Comparison of ENCODE assay signal across 15 cellular contexts in the genomic region with DNA sequence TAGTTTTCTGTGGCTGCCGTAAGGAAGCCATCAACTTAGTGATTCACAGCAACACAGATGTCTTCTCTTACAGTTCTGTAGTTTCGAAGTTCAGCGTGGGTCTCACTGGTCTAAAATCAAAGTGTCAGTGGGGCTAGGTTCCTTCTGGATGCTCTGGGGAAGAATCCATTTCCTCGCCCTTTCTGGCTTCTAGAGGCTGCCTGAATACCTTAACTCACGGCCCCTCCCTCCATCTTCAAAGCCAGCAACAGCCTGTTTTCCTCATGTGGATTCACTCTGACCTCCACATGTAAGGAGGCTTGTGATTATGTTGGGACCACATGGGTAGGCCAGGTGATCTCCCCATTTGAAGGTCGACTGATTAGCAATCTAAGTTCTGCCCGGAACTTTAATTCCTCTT. TPM values are rescaled to one million over a fixed set of nuclear protein-coding genes. Genes with fewer than 3 reads are reported as not detected.
DNase-seq lines count a peak whose midpoint lies in the region; ATAC-seq and TF ChIP-seq lines count a peak whose summit lies in the region.
"Had no signal": no experiment of that assay in that cellular context is flagged by ENCODE, and none has a peak within 500 bp of the region (broad histone marks: within the 10 kb centered on the region; RNA-seq: fewer than 3 reads in every experiment).

No MANE protein-coding gene starts in this region.

- peak overlapping the region; percentile 90 to 100 (median 98) for H3K27ac Mint-ChIP-seq in naive thymus-derived CD8-positive, alpha-beta T cell

- DNase-seq in AG04450 (ENCODE audit: low read depth, low spot score) (no peak), IMR-90 (peak; percentile 40), right atrium auricular region (ENCODE audit: low spot score) (no peak), NCI-H2081 (lab: John Stamatoyannopoulos, UW) (no peak), AG08395 (ENCODE audit: low spot score) (no peak)
- peak in 1 of 10 donors; percentile 3 for DNase-seq in naive thymus-derived CD8-positive, alpha-beta T cell
- DNase-seq: glutamatergic neuron, mesenchymal stem cell, NCI-H1092, PC-9 had no signal

- ATAC-seq in IMR-90 (ENCODE audit: low read depth): no peak
- ATAC-seq in naive thymus-derived CD8-positive, alpha-beta T cell: no peak
- no peak for ATAC-seq in HG02884 (IDR thresholded peaks at IDR 0.05; ENCODE audit: unreplicated experiment)
- ATAC-seq: SK-N-SH treated with all-trans-retinoic acid at 6 μM for 48 hours had no signal

- no peak for TF ChIP-seq POLR2A in IMR-90 (IDR thresholded peaks at IDR 0.05; ENCODE audit: low read depth, low read length)

- no peak overlapping the region; the same call in 2 of the 3 replicates for H2BK15ac ChIP-seq in IMR-90 (ENCODE audit: low read depth, low read length)

- H3K36me3 Mint-ChIP-seq in naive thymus-derived CD8-positive, alpha-beta T cell: peaks cover 0 to 30% (median 11%) of the 10 kb centered on the region in 3 donors

- no peak overlapping the region; the same call in 1 of the 2 replicates for H4K91ac ChIP-seq in IMR-90 (ENCODE audit: insufficient read depth, low read depth, low read length)

- CTCF ChIA-PET in AG04450 (lab: Charles Lee) (no interaction called here), IMR-90 (lab: Yijun Ruan, JAX) (no interaction called here)

- H2BK120ac ChIP-seq in IMR-90 (ENCODE audit: low read depth, low read length): no peak overlapping the region

- H3K27me3 ChIP-seq in AG04450 (ENCODE audit: control insufficient read depth, insufficient read depth, low read length) (no peaks in the 10 kb centered on the region), IMR-90 (ENCODE audit: control insufficient read depth, insufficient read depth, low read length) (no peaks in the 10 kb centered on the region), right atrium auricular region (no peaks in the 10 kb centered on the region)
- H3K27me3 ChIP-seq: adrenal gland, vagina had no signal

- H3K4ac ChIP-seq in IMR-90 (ENCODE audit: low read depth, low read length): no peak overlapping the region

- WGBS in IMR-90 (ENCODE audit: extremely low coverage in 2 of 2, insufficient read length in 1 of 2), 2 experiments: no CpG with 5 or more reads among the region's 7 CpGs

- H2BK5ac ChIP-seq in IMR-90 (ENCODE audit: low read depth, low read length, poor library complexity, severe bottlenecking): no peak overlapping the region

- TF ChIP-seq CTCF in AG04450 (IDR thresholded peaks at IDR 0.05; ENCODE audit: low read depth, low read length) (no peak), IMR-90 (conservative IDR thresholded peaks at IDR 0.05; ENCODE audit: low read depth, low read length) (no peak), right atrium auricular region (IDR thresholded peaks at IDR 0.05) (no peak)

- no peaks in the 10 kb centered on the region for H3K27me3 Mint-ChIP-seq in naive thymus-derived CD8-positive, alpha-beta T cell

- no peak overlapping the region for H3K23ac ChIP-seq in IMR-90 (ENCODE audit: low read depth, low read length)

- no peak overlapping the region for H3K4me3 ChIP-seq in AG04450 (ENCODE audit: low read depth, low read length)
- no peak overlapping the region for H3K4me3 ChIP-seq in IMR-90 (ENCODE audit: insufficient read depth, low read depth, low read length)
- no peak overlapping the region for H3K4me3 ChIP-seq in right atrium auricular region
- H3K4me3 ChIP-seq: adrenal gland, PC-9, vagina had no signal

- H3K4me2 ChIP-seq in IMR-90 (ENCODE audit: low read depth, low read length): no peak overlapping the region
- H3K4me2 ChIP-seq: PC-9 had no signal

- H3K4me3 Mint-ChIP-seq in naive thymus-derived CD8-positive, alpha-beta T cell: peak overlapping the region in 9 of 10 donors; percentile 47 to 76 (median 57)

- H3K4me1 ChIP-seq in IMR-90 (ENCODE audit: control insufficient read depth, insufficient read depth, low read length) (peaks cover 15% of the 10 kb centered on the region), right atrium auricular region (peaks cover 0 to 23% of the 10 kb centered on the region in 2 donors)

- H3K14ac ChIP-seq in IMR-90 (replicated peaks; ENCODE audit: low read depth, low read length): no peak overlapping the region

- no peaks in the 10 kb centered on the region for H4K20me1 ChIP-seq in IMR-90 (ENCODE audit: insufficient read depth, low read length)

- no peaks in the 10 kb centered on the region for H3K9me3 Mint-ChIP-seq in naive thymus-derived CD8-positive, alpha-beta T cell

- H3K18ac ChIP-seq in IMR-90 (ENCODE audit: low read depth, low read length): no peak overlapping the region

- peak overlapping the region; percentile 25 for H2AFZ ChIP-seq in IMR-90 (replicated peaks; ENCODE audit: low read length, poor library complexity)
- H2AFZ ChIP-seq: PC-9 had no signal

- H3K79me1 ChIP-seq in IMR-90 (ENCODE audit: low read depth in 1 of 2, low read length in 2 of 2): no peaks in the 10 kb centered on the region

- H3K27ac ChIP-seq in AG04450 (ENCODE audit: low read depth, low read length): peak overlapping the region; percentile 31
- H3K27ac ChIP-seq in IMR-90 (ENCODE audit: insufficient read depth, low read length): no peak overlapping the region
- peak overlapping the region; percentile 34 for H3K27ac ChIP-seq in angular gyrus (ENCODE audit: low read depth, low read length)
- no peak overlapping the region for H3K27ac ChIP-seq in right atrium auricular region
- H3K27ac ChIP-seq: adrenal gland, PC-9, vagina had no signal

- H2AK9ac ChIP-seq in IMR-90 (replicated peaks; ENCODE audit: low read depth, low read length, poor library complexity): no peak overlapping the region

- peaks cover 15% of the 10 kb centered on the region for H3K9me1 ChIP-seq in IMR-90 (ENCODE audit: insufficient read depth, low read length)

- POLR2A ChIA-PET in AG04450 (lab: Yijun Ruan, JAX) (no interaction called here), IMR-90 (lab: Charles Lee; ENCODE audit: unreplicated experiment) (no interaction called here)
- POLR2A ChIA-PET in naive thymus-derived CD8-positive, alpha-beta T cell (lab: Charles Lee): no interaction called here

- H3K36me3 ChIP-seq in IMR-90 (ENCODE audit: control insufficient read depth, insufficient read depth, low read length) (no peaks in the 10 kb centered on the region), right atrium auricular region (no peaks in the 10 kb centered on the region)
- H3K36me3 ChIP-seq: adrenal gland, vagina had no signal

- TF ChIP-seq RAD21 in IMR-90 (IDR thresholded peaks at IDR 0.05; ENCODE audit: low read length): no peak

- no peak overlapping the region for H3K9ac ChIP-seq in IMR-90 (ENCODE audit: low read depth, low read length)

- no peak overlapping the region for H4K5ac ChIP-seq in IMR-90 (ENCODE audit: low read depth, low read length)

- BruUV-seq in IMR-90 (replicated peaks; lab: Mats Ljungman, UMichigan): no TSS peak

- in situ Hi-C loops in IMR-90 (cut with MboI; ENCODE audit: low sequenced_read_pairs): loop anchor here (25.0 kb wide), 2 partner anchors 186 to 511 kb away; no protein-coding TSS in a partner anchor

- H2AK5ac ChIP-seq in IMR-90 (ENCODE audit: low read depth, low read length): 0 out of 2 replicates have a peak overlapping the region, but pooled peaks have one; percentile 4

- H3K9me3 ChIP-seq in AG04450 (ENCODE audit: control insufficient read depth, insufficient read depth, low read length) (no peaks in the 10 kb centered on the region; the same call in 1 of the 2 replicates), IMR-90 (ENCODE audit: control insufficient read depth, insufficient read depth, low read length) (no peaks in the 10 kb centered on the region), right atrium auricular region (no peaks in the 10 kb centered on the region)
- H3K9me3 ChIP-seq: adrenal gland, vagina had no signal

- H3K4me1 Mint-ChIP-seq in naive thymus-derived CD8-positive, alpha-beta T cell: peaks cover 53 to 95% (median 93%) of the 10 kb centered on the region in 4 donors

- intact Hi-C loops in IMR-90 (cut with micrococcal nuclease): no loop called here

- no peak overlapping the region for H4K8ac ChIP-seq in IMR-90 (ENCODE audit: low read depth in 2 of 2, low read length in 2 of 2)

- no peak overlapping the region for H2BK20ac ChIP-seq in IMR-90 (ENCODE audit: low read depth, low read length)

- dilution Hi-C loops in IMR-90 (cut with HindIII; ENCODE audit: low sequenced_read_pairs, unreplicated experiment): no loop called here

- no peak overlapping the region for H3K56ac ChIP-seq in IMR-90 (ENCODE audit: extremely low read depth, insufficient read depth, low read length)

TF ChIP-seq in IMR-90, 13 proteins besides CTCF, POLR2A, EP300 and RAD21 (continues in another document):
- no peak for TF ChIP-seq BHLHE40 (IDR thresholded peaks at IDR 0.05; ENCODE audit: low read depth, low read length)
- no peak for TF ChIP-seq NFE2L2 (IDR thresholded peaks at IDR 0.05; ENCODE audit: low read depth, low read length)
- no peak for TF ChIP-seq RFX5 (IDR thresholded peaks at IDR 0.05; ENCODE audit: low read depth, low read length)
- TF ChIP-seq, protein P1, sequence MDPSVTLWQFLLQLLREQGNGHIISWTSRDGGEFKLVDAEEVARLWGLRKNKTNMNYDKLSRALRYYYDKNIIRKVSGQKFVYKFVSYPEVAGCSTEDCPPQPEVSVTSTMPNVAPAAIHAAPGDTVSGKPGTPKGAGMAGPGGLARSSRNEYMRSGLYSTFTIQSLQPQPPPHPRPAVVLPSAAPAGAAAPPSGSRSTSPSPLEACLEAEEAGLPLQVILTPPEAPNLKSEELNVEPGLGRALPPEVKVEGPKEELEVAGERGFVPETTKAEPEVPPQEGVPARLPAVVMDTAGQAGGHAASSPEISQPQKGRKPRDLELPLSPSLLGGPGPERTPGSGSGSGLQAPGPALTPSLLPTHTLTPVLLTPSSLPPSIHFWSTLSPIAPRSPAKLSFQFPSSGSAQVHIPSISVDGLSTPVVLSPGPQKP (IDR thresholded peaks at IDR 0.05; ENCODE audit: borderline replicate concordance, low read depth, low read length): no peak

RNA-seq across cellular contexts. Expression of gene ISG20, which starts 12.5 kb away (rescaled TPM):
- polyA plus RNA-seq in AG04450 (2011; rRNA removed) (5.2 and 5.5 TPM in 2 replicates), IMR-90 (2012; rRNA removed) (1.2 and 3.1 TPM in 2 replicates)
- polyA minus RNA-seq in AG04450 (2011; rRNA and poly(A)+ RNA removed): 1.4 and 1.6 TPM in 2 replicates
- total RNA-seq in IMR-90 (2012; rRNA removed) (0.72 and 1.1 TPM in 2 replicates), right atrium auricular region (10 to 100 TPM in 1 of 2 donors, 1 to 10 TPM in 1; 2.3 to 11.1 TPM)
- 1.7 and 3.0 TPM in 2 replicates for polyA plus RNA-seq in IMR-90 (2012; cell fraction: cytosol; rRNA removed)
- 3.5 and 5.7 TPM in 2 replicates for polyA plus RNA-seq in IMR-90 (2012; cell fraction: nucleus; rRNA removed; ENCODE audit: low replicate concordance)
- 100 to 1,000 TPM; 142 to 143 TPM for total RNA-seq in naive thymus-derived CD8-positive, alpha-beta T cell
- 100 to 1,000 TPM; 422 to 562 (median 537) TPM for polyA plus RNA-seq in naive thymus-derived CD8-positive, alpha-beta T cell

RNA-seq across cellular contexts. Expression of gene AEN, which starts 30.2 kb away (rescaled TPM):
- polyA plus RNA-seq in AG04450 (2011; rRNA removed) (41.8 and 49.1 TPM in 2 replicates), IMR-90 (2012; rRNA removed) (48.6 and 55.4 TPM in 2 replicates)
- polyA minus RNA-seq in AG04450 (2011; rRNA and poly(A)+ RNA removed): 84.7 and 102 TPM in 2 replicates
- total RNA-seq in IMR-90 (2012; rRNA removed) (85.5 and 91.4 TPM in 2 replicates), right atrium auricular region (1 to 10 TPM; 5.1 to 8.0 TPM)
- 28.8 and 37.7 TPM in 2 replicates for polyA plus RNA-seq in IMR-90 (2012; cell fraction: cytosol; rRNA removed)
- 139 and 157 TPM in 2 replicates for polyA plus RNA-seq in IMR-90 (2012; cell fraction: nucleus; rRNA removed; ENCODE audit: low replicate concordance)
- 10 to 100 TPM; 49.6 to 51.6 TPM for total RNA-seq in naive thymus-derived CD8-positive, alpha-beta T cell
- 10 to 100 TPM; 18.0 to 32.9 (median 25.7) TPM for polyA plus RNA-seq in naive thymus-derived CD8-positive, alpha-beta T cell

Comparison
In these comparisons a context has a peak if more than half of its experiments do, and no peak if none do; other contexts are left out.
1. H3K27ac ChIP-seq: peak in AG04450 (single experiment) and angular gyrus (single experiment); none in IMR-90 (single experiment) and right atrium auricular region (0 of 2).
2. RNA of gene ISG20, which starts 12.5 kb away (total RNA-seq): 142 to 143 TPM in naive thymus-derived CD8-positive, alpha-beta T cell; 2.3 to 11.1 TPM in right atrium auricular region and 0.72 to 1.1 TPM in IMR-90; every median in the first group is over 10 times any median in the second.